Comparison of ENCODE assay signal across 15 cellular contexts in the genomic region with DNA sequence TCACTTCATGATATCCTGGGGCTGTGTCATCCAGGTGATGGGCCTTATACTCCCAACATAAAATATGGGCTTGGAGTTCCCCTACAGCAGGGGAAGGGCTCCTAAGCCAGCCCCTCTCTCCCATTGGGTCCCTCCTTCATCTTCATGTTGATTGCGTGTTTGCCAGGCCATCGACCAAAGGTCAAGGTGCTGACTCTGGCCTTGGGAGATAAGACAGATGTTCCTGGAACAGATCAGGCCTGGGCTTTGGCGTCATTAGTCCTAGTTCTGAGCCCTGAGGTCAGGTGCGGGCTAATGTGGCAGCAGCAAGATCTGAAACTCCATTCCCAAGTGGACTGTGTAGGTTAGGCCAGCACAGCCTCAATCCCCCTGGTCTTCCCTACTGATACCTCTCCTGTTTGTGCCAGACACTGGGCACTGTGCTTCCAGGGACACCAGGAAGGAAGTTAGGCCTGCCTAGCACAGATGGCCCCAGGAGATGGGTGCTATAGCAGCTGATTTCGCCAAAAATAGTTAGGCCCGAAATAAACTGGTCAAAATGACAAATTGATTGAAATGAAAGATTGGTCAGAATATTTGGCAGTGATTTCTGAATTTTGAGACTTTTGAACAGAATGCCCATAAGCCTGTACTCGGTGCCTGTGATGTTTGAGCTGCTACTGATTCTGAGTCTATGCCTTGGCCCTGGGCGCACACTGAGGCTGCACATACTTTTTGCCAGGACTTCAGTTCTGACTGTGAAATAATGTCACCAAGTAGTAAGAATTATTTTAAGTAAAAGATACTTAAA. TPM values are rescaled to one million over a fixed set of nuclear protein-coding genes. Genes with fewer than 3 reads are reported as not detected.
DNase-seq lines count a peak whose midpoint lies in the region; ATAC-seq and TF ChIP-seq lines count a peak whose summit lies in the region.
"Had no signal": no experiment of that assay in that cellular context is flagged by ENCODE, and none has a peak within 500 bp of the region (broad histone marks: within the 10 kb centered on the region; RNA-seq: fewer than 3 reads in every experiment).

No MANE protein-coding gene starts in this region.

- H3K9me3 ChIP-seq in Peyer's patch (no peaks in the 10 kb centered on the region), adrenal gland (replicated peaks in 1 of 3) (no peaks in the 10 kb centered on the region), liver (ENCODE audit: control insufficient read depth in 4 of 4, low read length in 3 of 4) (no peaks in the 10 kb centered on the region), Caco-2 (no peaks in the 10 kb centered on the region)
- H3K9me3 ChIP-seq: MG63 had no signal

- no peak for ATAC-seq in GM21367 (IDR thresholded peaks at IDR 0.05; ENCODE audit: unreplicated experiment)
- no peak for ATAC-seq in Right ventricle myocardium inferior

- peaks cover 0 to 10% (median 0%) of the 10 kb centered on the region in 3 donors for H3K36me3 ChIP-seq in Peyer's patch
- peaks cover 0 to 28% of the 10 kb centered on the region in 2 donors for H3K36me3 ChIP-seq in adrenal gland (replicated peaks in 1 of 2)
- H3K36me3 ChIP-seq in liver (ENCODE audit: control insufficient read depth in 4 of 4, insufficient read depth in 3 of 4, low read depth in 1 of 4, low read length in 3 of 4): no peaks in the 10 kb centered on the region
- H3K36me3 ChIP-seq in Caco-2 (ENCODE audit: control insufficient read depth, insufficient read depth, low read length): no peaks in the 10 kb centered on the region
- H3K36me3 ChIP-seq: MG63 had no signal

- no peak overlapping the region for H3K4me3 Mint-ChIP-seq in Caco-2 (ENCODE audit: unreplicated experiment)
- H3K4me3 Mint-ChIP-seq: CD4-positive, alpha-beta T cell had no signal

- no peaks in the 10 kb centered on the region for H3K9me3 Mint-ChIP-seq in Caco-2 (ENCODE audit: unreplicated experiment)
- H3K9me3 Mint-ChIP-seq: CD4-positive, alpha-beta T cell had no signal

- H3K9ac ChIP-seq in liver (ENCODE audit: low read depth in 1 of 2, low read length in 2 of 2): no peak overlapping the region

- H3K27ac Mint-ChIP-seq in Caco-2 (ENCODE audit: unreplicated experiment): no peak overlapping the region
- H3K27ac Mint-ChIP-seq: CD4-positive, alpha-beta T cell had no signal

- H3K4me1 ChIP-seq in Peyer's patch: peaks cover 0 to 5% (median 0%) of the 10 kb centered on the region in 4 donors
- H3K4me1 ChIP-seq in adrenal gland (replicated peaks in 1 of 2): peaks cover 12 to 46% of the 10 kb centered on the region in 2 donors
- peaks cover 0 to 5% (median 2%) of the 10 kb centered on the region in 4 donors for H3K4me1 ChIP-seq in liver (ENCODE audit: control insufficient read depth in 4 of 4, insufficient read depth in 4 of 4, low read length in 3 of 4)
- no peaks in the 10 kb centered on the region for H3K4me1 ChIP-seq in Caco-2

- intact Hi-C loops in adrenal gland (cut with DNase I): no loop called here
- intact Hi-C loops in Right ventricle myocardium inferior (cut with DNase I): no loop called here
- intact Hi-C loops in Caco-2 (cut with micrococcal nuclease; ENCODE audit: unreplicated experiment): no loop called here

- no peaks in the 10 kb centered on the region for H3K27me3 Mint-ChIP-seq in Caco-2 (ENCODE audit: insufficient read depth, unreplicated experiment)
- H3K27me3 Mint-ChIP-seq: CD4-positive, alpha-beta T cell had no signal

- BruUV-seq in Caco-2 (replicated peaks; lab: Mats Ljungman, UMichigan): no TSS peak

- POLR2A ChIA-PET in Caco-2 (lab: Charles Lee): no interaction called here

- 34 to 43% (median 41%) methylated on average over 8 of the region's 8 CpGs for WGBS in adrenal gland, 4 donors
- WGBS in liver: 60% methylated on average over 8 of the region's 8 CpGs

- DNase-seq in Peyer's patch (peak in 2 of 3 donors; percentile 60 to 66), adrenal gland (peak; percentile 74 to 95 (median 89)), Right ventricle myocardium inferior (ENCODE audit: missing footprints) (no peak), kidney glomerular epithelial cell (lab: John Stamatoyannopoulos, UW) (no peak), Caco-2 (no peak)
- DNase-seq: CD4-positive, alpha-beta T cell; DND-41; Karpas-422; MG63; NCI-H1092; NCI-H2081 treated with DMSO at 0.1 percent for 48 hours; NCI-H510A had no signal

- TF ChIP-seq POLR2A in Peyer's patch (IDR thresholded peaks at IDR 0.05) (no peak), adrenal gland (IDR thresholded peaks at IDR 0.05) (no peak)

- TF ChIP-seq RAD21 in liver (IDR thresholded peaks at IDR 0.05): no peak

- H3K27ac ChIP-seq in Peyer's patch (peak overlapping the region in 2 of 4 donors; percentile 10 to 55), adrenal gland (peak overlapping the region; percentile 30 to 95 (median 80)), liver (ENCODE audit: low read depth in 1 of 2, low read length in 2 of 2) (no peak overlapping the region)
- H3K27ac ChIP-seq: SK-N-MC had no signal

- TF ChIP-seq CTCF in Peyer's patch (IDR thresholded peaks at IDR 0.05): no peak
- TF ChIP-seq CTCF in adrenal gland (IDR thresholded peaks at IDR 0.05): no peak
- TF ChIP-seq CTCF in liver (IDR thresholded peaks at IDR 0.05; ENCODE audit: low read depth, low read length, missing input control): no peak
- TF ChIP-seq CTCF in Caco-2 (IDR thresholded peaks at IDR 0.05; ENCODE audit: insufficient read depth in 1 of 2, low read depth in 1 of 2, low read length in 1 of 2, severe bottlenecking in 1 of 2, unreplicated experiment in 1 of 2): no peak

- H3K4me3 ChIP-seq in Peyer's patch (no peak overlapping the region), adrenal gland (no peak overlapping the region), liver (ENCODE audit: low read depth in 1 of 3, low read length in 3 of 3) (no peak overlapping the region), Caco-2 (ENCODE audit: low read depth, low read length) (no peak overlapping the region)
- H3K4me3 ChIP-seq: MG63, SK-N-MC had no signal

- CTCF ChIA-PET in Caco-2 (lab: Charles Lee): no interaction called here

- H3K4me1 Mint-ChIP-seq in Caco-2 (ENCODE audit: low read depth, unreplicated experiment): no peaks in the 10 kb centered on the region

- H3K36me3 Mint-ChIP-seq in Caco-2 (ENCODE audit: insufficient read depth, unreplicated experiment): peaks cover 15% of the 10 kb centered on the region

- H3K27me3 ChIP-seq in Peyer's patch: no peaks in the 10 kb centered on the region
- H3K27me3 ChIP-seq in adrenal gland: no peaks in the 10 kb centered on the region
- no peaks in the 10 kb centered on the region for H3K27me3 ChIP-seq in liver (ENCODE audit: control insufficient read depth in 4 of 4, insufficient read depth in 4 of 4, low read length in 3 of 4)
- H3K27me3 ChIP-seq in Caco-2 (replicated peaks; ENCODE audit: control insufficient read depth, insufficient read depth, low read length): no peaks in the 10 kb centered on the region
- H3K27me3 ChIP-seq: MG63 had no signal

TF ChIP-seq in liver, 16 proteins besides CTCF, POLR2A, EP300 and RAD21 (continues in another document):
- TF ChIP-seq EGR1 (IDR thresholded peaks at IDR 0.05; ENCODE audit: low read depth in 2 of 2) (no peak), HNF4A (conservative IDR thresholded peaks at IDR 0.05) (peak; percentile 80 to 89), YY1 (IDR thresholded peaks at IDR 0.05) (no peak), FOXA1 (IDR thresholded peaks at IDR 0.05) (no peak), GABPA (IDR thresholded peaks at IDR 0.05 in 1 of 2, conservative IDR thresholded peaks at IDR 0.05 in 1 of 2) (no peak), RXRA (IDR thresholded peaks at IDR 0.05) (peak; percentile 68 to 81), FOXA2 (IDR thresholded peaks at IDR 0.05) (no peak), HNF4G (IDR thresholded peaks at IDR 0.05) (peak; percentile 59), JUND (IDR thresholded peaks at IDR 0.05) (peak in 1 of 2 donors; percentile 33), ATF3 (IDR thresholded peaks at IDR 0.05) (no peak)
- TF ChIP-seq, protein P1, sequence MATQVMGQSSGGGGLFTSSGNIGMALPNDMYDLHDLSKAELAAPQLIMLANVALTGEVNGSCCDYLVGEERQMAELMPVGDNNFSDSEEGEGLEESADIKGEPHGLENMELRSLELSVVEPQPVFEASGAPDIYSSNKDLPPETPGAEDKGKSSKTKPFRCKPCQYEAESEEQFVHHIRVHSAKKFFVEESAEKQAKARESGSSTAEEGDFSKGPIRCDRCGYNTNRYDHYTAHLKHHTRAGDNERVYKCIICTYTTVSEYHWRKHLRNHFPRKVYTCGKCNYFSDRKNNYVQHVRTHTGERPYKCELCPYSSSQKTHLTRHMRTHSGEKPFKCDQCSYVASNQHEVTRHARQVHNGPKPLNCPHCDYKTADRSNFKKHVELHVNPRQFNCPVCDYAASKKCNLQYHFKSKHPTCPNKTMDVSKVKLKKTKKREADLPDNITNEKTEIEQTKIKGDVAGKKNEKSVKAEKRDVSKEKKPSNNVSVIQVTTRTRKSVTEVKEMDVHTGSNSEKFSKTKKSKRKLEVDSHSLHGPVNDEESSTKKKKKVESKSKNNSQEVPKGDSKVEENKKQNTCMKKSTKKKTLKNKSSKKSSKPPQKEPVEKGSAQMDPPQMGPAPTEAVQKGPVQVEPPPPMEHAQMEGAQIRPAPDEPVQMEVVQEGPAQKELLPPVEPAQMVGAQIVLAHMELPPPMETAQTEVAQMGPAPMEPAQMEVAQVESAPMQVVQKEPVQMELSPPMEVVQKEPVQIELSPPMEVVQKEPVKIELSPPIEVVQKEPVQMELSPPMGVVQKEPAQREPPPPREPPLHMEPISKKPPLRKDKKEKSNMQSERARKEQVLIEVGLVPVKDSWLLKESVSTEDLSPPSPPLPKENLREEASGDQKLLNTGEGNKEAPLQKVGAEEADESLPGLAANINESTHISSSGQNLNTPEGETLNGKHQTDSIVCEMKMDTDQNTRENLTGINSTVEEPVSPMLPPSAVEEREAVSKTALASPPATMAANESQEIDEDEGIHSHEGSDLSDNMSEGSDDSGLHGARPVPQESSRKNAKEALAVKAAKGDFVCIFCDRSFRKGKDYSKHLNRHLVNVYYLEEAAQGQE (IDR thresholded peaks at IDR 0.05): peak; percentile 29

RNA-seq across cellular contexts. Expression of gene EPB41L1, which starts 28.8 kb away (rescaled TPM):
- total RNA-seq in Peyer's patch (100 to 1,000 TPM in 1 of 4 donors, 10 to 100 TPM in 3; 23.1 to 104 (median 57.2) TPM), adrenal gland (100 to 1,000 TPM; 105 to 813 (median 190) TPM), liver (1 to 10 TPM; 3.4 to 5.2 TPM), Right ventricle myocardium inferior (21.5 TPM), Caco-2 (2022) (129 and 137 TPM in 2 replicates)
- polyA plus RNA-seq in adrenal gland (1,000 to 10,000 TPM in 1 of 3 donors, 10 to 100 TPM in 2; 29.8 to 1,154 (median 46.8) TPM), liver (10 to 100 TPM in 1 of 2 donors, 1 to 10 TPM in 1; 2.4 to 11.9 TPM)

RNA-seq across cellular contexts. Expression of gene AAR2, which starts 52.9 kb away (rescaled TPM):
- total RNA-seq in Peyer's patch (10 to 100 TPM; 17.3 to 30.3 (median 29.5) TPM), adrenal gland (10 to 100 TPM; 26.2 to 44.3 (median 32.6) TPM), liver (10 to 100 TPM; 14.1 to 17.9 TPM), Right ventricle myocardium inferior (13.7 TPM), Caco-2 (2022) (59.1 and 60.0 TPM in 2 replicates)
- polyA plus RNA-seq in adrenal gland (10 to 100 TPM; 11.7 to 37.9 (median 17.5) TPM), liver (10 to 100 TPM; 16.9 to 17.8 TPM)

Comparison
In these comparisons a context has a peak if more than half of its experiments do, and no peak if none do; other contexts are left out.
1. DNase-seq: peak in Peyer's patch (2 of 3) and adrenal gland (7 of 7); none in Right ventricle myocardium inferior (single experiment), kidney glomerular epithelial cell (single experiment) and Caco-2 (0 of 2).
2. H3K27ac ChIP-seq: peak in adrenal gland (5 of 5); none in liver (0 of 2).